In genomic region chr13:38821753-38822551, GRCh38 we compare ENCODE assay signal across 16 cellular contexts.
DNase-seq lines count a peak whose midpoint lies in the region; ATAC-seq lines count a peak whose summit lies in the region.
"Had no signal": no experiment of that assay in that cellular context is flagged by ENCODE, and none has a peak within 500 bp of the region (broad histone marks: within the 10 kb centered on the region; RNA-seq: fewer than 3 reads in every experiment).

No MANE protein-coding gene starts in this region.

- H3K4me3 ChIP-seq in HAP-1: no peak overlapping the region

- no peak for ATAC-seq in HG03095 (IDR thresholded peaks at IDR 0.05; ENCODE audit: unreplicated experiment)

- H3K9me3 ChIP-seq in HAP-1: no peaks in the 10 kb centered on the region

- in situ Hi-C loops in HAP-1 (cut with MboI; ENCODE audit: low sequenced_read_pairs): no loop called here

- no peaks in the 10 kb centered on the region for H3K27me3 ChIP-seq in HAP-1 (ENCODE audit: low read depth)

- no peaks in the 10 kb centered on the region for H3K36me3 ChIP-seq in HAP-1 (replicated peaks)

- peak overlapping the region; percentile 42 for H3K27ac ChIP-seq in angular gyrus (ENCODE audit: low read depth, low read length)
- H3K27ac ChIP-seq: C4-2B had no signal

- DNase-seq in HAP-1 (ENCODE audit: low spot score in 2 of 2): peak; percentile 43 to 52
- peak; percentile 81 for DNase-seq in inferior parietal cortex (ENCODE audit: extremely low spot score)
- peak; percentile 37 for DNase-seq in renal cortical epithelial cell (ENCODE audit: low read depth)
- DNase-seq in glomerular visceral epithelial cell (ENCODE audit: extremely low spot score): no peak
- no peak for DNase-seq in activated CD4-positive, alpha-beta T cell treated with anti-CD3 and anti-CD28 coated beads for 48 hours
- no peak for DNase-seq in NOMO-1 treated with dmso at 0.1 percent for 144 hours (lab: John Stamatoyannopoulos, UW; ENCODE audit: unreplicated experiment)
- DNase-seq: activated CD4-positive, alpha-beta T cell treated with anti-CD3 and anti-CD28 coated beads, Interleukin-2, amount 10 ng/mL, durations not matched to agents 24 days and 14 days; cerebellar nuclear complex; H7; kidney; NCI-H1436 treated with DMSO at 0.1 percent for 48 hours; stimulated activated naive CD4-positive, alpha-beta T cell treated with Interleukin-2 at 50 U/mL for 16 hours; SW 1271 had no signal

- peaks cover 13% of the 10 kb centered on the region for H3K4me1 ChIP-seq in HAP-1

Comparison
In these comparisons a context has a peak if more than half of its experiments do, and no peak if none do; other contexts are left out.
1. DNase-seq: peak in HAP-1 (2 of 2), inferior parietal cortex (single experiment) and renal cortical epithelial cell (single experiment); none in glomerular visceral epithelial cell (single experiment), activated CD4-positive, alpha-beta T cell treated with anti-CD3 and anti-CD28 coated beads for 48 hours (single experiment) and NOMO-1 treated with dmso at 0.1 percent for 144 hours (single experiment).